Comparison of ENCODE assay signal across 24 cellular contexts in genomic region chr5:14328144-14328543, GRCh38.
"Had no signal": no experiment of that assay in that cellular context is flagged by ENCODE, and none has a peak within 500 bp of the region (broad histone marks: within the 10 kb centered on the region; RNA-seq: fewer than 3 reads in every experiment).

No MANE protein-coding gene starts in this region.

- FAIRE-seq: endometrium, frontal cortex, islet of Langerhans, keratinocyte had no signal

- H3K4me3 ChIP-seq: colonic mucosa, esophagus squamous epithelium, gastroesophageal sphincter, heart right ventricle, left lung, lower lobe of right lung had no signal

- H3K9me3 ChIP-seq: colonic mucosa, esophagus squamous epithelium, gastroesophageal sphincter, heart right ventricle, left lung, lower lobe of right lung had no signal

- ATAC-seq: effector memory CD8-positive, alpha-beta T cell; esophagus mucosa; foreskin keratinocyte; gastroesophageal sphincter; heart right ventricle; left cardiac atrium; left ventricle myocardium superior had no signal

- H3K27ac ChIP-seq: colonic mucosa, epithelial cell of prostate, esophagus squamous epithelium, foreskin keratinocyte, gastroesophageal sphincter, heart right ventricle, left lung, lower lobe of right lung had no signal

- H3K4me1 ChIP-seq: colonic mucosa, esophagus squamous epithelium, foreskin keratinocyte had no signal

- H3K27me3 ChIP-seq: colonic mucosa, esophagus squamous epithelium, foreskin keratinocyte, gastroesophageal sphincter, heart right ventricle, left lung had no signal

- DNase-seq: colonic mucosa; cortex of kidney; effector CD8-positive, alpha-beta T cell; effector memory CD8-positive, alpha-beta T cell; endodermal cell; erythroblast; esophagus squamous epithelium; foreskin keratinocyte; glutamatergic neuron; head of caudate nucleus; heart right ventricle; left cardiac atrium; left lung; left ventricle myocardium superior; lower lobe of right lung; mesendoderm; midbrain had no signal
